Comparison of ENCODE assay signal across 9 cellular contexts in genomic region chr9:89442981-89443817, GRCh38. TPM values are rescaled to one million over a fixed set of nuclear protein-coding genes. Genes with fewer than 3 reads are reported as not detected.
DNase-seq lines count a peak whose midpoint lies in the region; ATAC-seq and TF ChIP-seq lines count a peak whose summit lies in the region.
"Had no signal": no experiment of that assay in that cellular context is flagged by ENCODE, and none has a peak within 500 bp of the region (broad histone marks: within the 10 kb centered on the region; RNA-seq: fewer than 3 reads in every experiment).

No MANE protein-coding gene starts in this region.

- no peak overlapping the region for H3K4me3 Mint-ChIP-seq in GM23338
- H3K4me3 Mint-ChIP-seq in Caco-2 (ENCODE audit: unreplicated experiment) = no peak overlapping the region

- in situ Hi-C loops in IMR-90 (cut with MboI; ENCODE audit: low sequenced_read_pairs) = no loop called here

- H4K20me1 ChIP-seq in BLaER1 (peaks cover 100% of the 10 kb centered on the region), IMR-90 (ENCODE audit: insufficient read depth, low read length) (peaks cover 3% of the 10 kb centered on the region; the same call in 1 of the 2 replicates), GM23338 (replicated peaks; ENCODE audit: insufficient read depth) (peaks cover 3% of the 10 kb centered on the region; the same call in 1 of the 2 replicates)

- H3K79me2 ChIP-seq in GM23338 (replicated peaks; ENCODE audit: insufficient read depth) = peaks cover 66% of the 10 kb centered on the region

- H2AK5ac ChIP-seq in IMR-90 (ENCODE audit: low read depth, low read length) = no peak overlapping the region

- no peak overlapping the region for H3K23ac ChIP-seq in IMR-90 (ENCODE audit: low read depth, low read length)

- H3K27me3 ChIP-seq in BLaER1 (no peaks in the 10 kb centered on the region), IMR-90 (ENCODE audit: control insufficient read depth, insufficient read depth, low read length) (no peaks in the 10 kb centered on the region), esophagus (ENCODE audit: control insufficient read depth in 1 of 2, insufficient read depth in 2 of 2, low read length in 2 of 2) (no peaks in the 10 kb centered on the region), GM23338 (ENCODE audit: insufficient read depth) (no peaks in the 10 kb centered on the region), SJCRH30 (peaks cover 34% of the 10 kb centered on the region), Caco-2 (replicated peaks; ENCODE audit: control insufficient read depth, insufficient read depth, low read length) (no peaks in the 10 kb centered on the region)

- intact Hi-C loops in IMR-90 (cut with micrococcal nuclease) = no loop called here
- intact Hi-C loops in Caco-2 (cut with micrococcal nuclease; ENCODE audit: unreplicated experiment) = no loop called here

- no peaks in the 10 kb centered on the region for H3F3A ChIP-seq in GM23338 (replicated peaks; ENCODE audit: low read depth)

- H3K4ac ChIP-seq in IMR-90 (ENCODE audit: low read depth, low read length) = no peak overlapping the region

- no peak overlapping the region for H2BK15ac ChIP-seq in IMR-90 (ENCODE audit: low read depth, low read length)

- H2BK120ac ChIP-seq in IMR-90 (ENCODE audit: low read depth, low read length) = no peak overlapping the region

- peaks cover 97% of the 10 kb centered on the region for H3K4me1 ChIP-seq in BLaER1
- peaks cover 10% of the 10 kb centered on the region; the same call in 1 of the 2 replicates for H3K4me1 ChIP-seq in IMR-90 (ENCODE audit: control insufficient read depth, insufficient read depth, low read length)
- peaks cover 12 to 35% of the 10 kb centered on the region in 2 donors for H3K4me1 ChIP-seq in esophagus (ENCODE audit: control insufficient read depth in 2 of 2, insufficient read depth in 2 of 2, low read length in 1 of 2)
- H3K4me1 ChIP-seq in GM23338 (ENCODE audit: insufficient read depth) = 0 out of 2 replicates have a peak, but pooled peaks cover 9% of the 10 kb centered on the region
- H3K4me1 ChIP-seq in SJCRH30 = no peaks in the 10 kb centered on the region
- no peaks in the 10 kb centered on the region for H3K4me1 ChIP-seq in Caco-2

- H3K4me3 ChIP-seq in BLaER1 (peak overlapping the region; percentile 2; the same call in 1 of the 2 replicates), IMR-90 (ENCODE audit: insufficient read depth, low read depth, low read length) (no peak overlapping the region), esophagus (ENCODE audit: low read depth in 1 of 2, low read length in 2 of 2) (peak overlapping the region; percentile 42 to 48), GM23338 (no peak overlapping the region), SJCRH30 (no peak overlapping the region), Caco-2 (ENCODE audit: low read depth, low read length) (no peak overlapping the region)

- H3K27ac Mint-ChIP-seq in GM23338 (no peak overlapping the region), Caco-2 (ENCODE audit: unreplicated experiment) (no peak overlapping the region)

- peak overlapping the region; percentile 62 for H2AFZ ChIP-seq in IMR-90 (replicated peaks; ENCODE audit: low read length, poor library complexity)
- no peak overlapping the region for H2AFZ ChIP-seq in GM23338

- ATAC-seq in GM19351 (IDR thresholded peaks at IDR 0.05; ENCODE audit: unreplicated experiment) (peak; percentile 46), IMR-90 (ENCODE audit: low read depth) (peak; percentile 50; the same call in 1 of the 2 replicates), GM23338 (no peak)

- H3K9ac ChIP-seq in BLaER1 = peak overlapping the region; percentile 46
- no peak overlapping the region for H3K9ac ChIP-seq in IMR-90 (ENCODE audit: low read depth, low read length)

- BruUV-seq in IMR-90 (replicated peaks; lab: Mats Ljungman, UMichigan) (no TSS peak), Caco-2 (replicated peaks; lab: Mats Ljungman, UMichigan) (no TSS peak)

- H3K9me1 ChIP-seq in IMR-90 (ENCODE audit: insufficient read depth, low read length) = peaks cover 6% of the 10 kb centered on the region; the same call in 1 of the 2 replicates

- TF ChIP-seq RAD21 in IMR-90 (IDR thresholded peaks at IDR 0.05; ENCODE audit: low read length) = no peak

- H3K4me2 ChIP-seq in BLaER1 (peak overlapping the region; percentile 83), IMR-90 (ENCODE audit: low read depth, low read length) (no peak overlapping the region), GM23338 (no peak overlapping the region)

- H2AK9ac ChIP-seq in IMR-90 (replicated peaks; ENCODE audit: low read depth, low read length, poor library complexity) = no peak overlapping the region

- no peak overlapping the region for H3K56ac ChIP-seq in IMR-90 (ENCODE audit: extremely low read depth, insufficient read depth, low read length)

- H2BK20ac ChIP-seq in IMR-90 (ENCODE audit: low read depth, low read length) = no peak overlapping the region

- H4K91ac ChIP-seq in IMR-90 (ENCODE audit: insufficient read depth, low read depth, low read length) = no peak overlapping the region

- H3K79me1 ChIP-seq in IMR-90 (ENCODE audit: low read depth in 1 of 2, low read length in 2 of 2) = no peaks in the 10 kb centered on the region

- peaks cover 44% of the 10 kb centered on the region for H3K36me3 ChIP-seq in BLaER1
- no peaks in the 10 kb centered on the region for H3K36me3 ChIP-seq in IMR-90 (ENCODE audit: control insufficient read depth, insufficient read depth, low read length)
- H3K36me3 ChIP-seq in esophagus (ENCODE audit: control insufficient read depth in 2 of 2, insufficient read depth in 2 of 2, low read length in 1 of 2) = no peaks in the 10 kb centered on the region
- no peaks in the 10 kb centered on the region; the same call in 1 of the 2 replicates for H3K36me3 ChIP-seq in GM23338 (ENCODE audit: insufficient read depth)
- H3K36me3 ChIP-seq in SJCRH30 = no peaks in the 10 kb centered on the region
- no peaks in the 10 kb centered on the region for H3K36me3 ChIP-seq in Caco-2 (ENCODE audit: control insufficient read depth, insufficient read depth, low read length)

- H3K9me3 ChIP-seq in BLaER1 (no peaks in the 10 kb centered on the region), IMR-90 (ENCODE audit: control insufficient read depth, insufficient read depth, low read length) (no peaks in the 10 kb centered on the region), esophagus (ENCODE audit: control insufficient read depth in 2 of 2, insufficient read depth in 1 of 2, low read depth in 1 of 2, low read length in 1 of 2) (no peaks in the 10 kb centered on the region), SJCRH30 (replicated peaks) (no peaks in the 10 kb centered on the region), Caco-2 (no peaks in the 10 kb centered on the region)

- no peak overlapping the region for H4K8ac ChIP-seq in IMR-90 (ENCODE audit: low read depth in 2 of 2, low read length in 2 of 2)

- no peak overlapping the region for H3K14ac ChIP-seq in IMR-90 (replicated peaks; ENCODE audit: low read depth, low read length)

- no peaks in the 10 kb centered on the region for H3K9me2 ChIP-seq in GM23338 (ENCODE audit: insufficient read depth)

- no peak overlapping the region for H4K5ac ChIP-seq in IMR-90 (ENCODE audit: low read depth, low read length)

- H3K18ac ChIP-seq in IMR-90 (ENCODE audit: low read depth, low read length) = no peak overlapping the region; the same call in 1 of the 2 replicates

- peak; percentile 25 for DNase-seq in IMR-90
- no peak for DNase-seq in GM23338 (ENCODE audit: low spot score)
- no peak for DNase-seq in SJCRH30
- no peak for DNase-seq in Caco-2
- DNase-seq in iPS-NIHi11 (ENCODE audit: low spot score) = no peak
- DNase-seq: GF-D8 had no signal

- peaks cover 8% of the 10 kb centered on the region; the same call in 2 of the 3 replicates for H3K36me3 Mint-ChIP-seq in GM23338 (ENCODE audit: low read depth)
- no peaks in the 10 kb centered on the region for H3K36me3 Mint-ChIP-seq in Caco-2 (ENCODE audit: insufficient read depth, unreplicated experiment)

- TF ChIP-seq CTCF in IMR-90 (conservative IDR thresholded peaks at IDR 0.05; ENCODE audit: low read depth, low read length) (no peak), GM23338 (conservative IDR thresholded peaks at IDR 0.05; ENCODE audit: low read depth in 2 of 2) (no peak), Caco-2 (IDR thresholded peaks at IDR 0.05; ENCODE audit: insufficient read depth in 1 of 2, low read depth in 1 of 2, low read length in 1 of 2, severe bottlenecking in 1 of 2, unreplicated experiment in 1 of 2) (no peak)

- H3K4me1 Mint-ChIP-seq in GM23338 (peaks cover 46% of the 10 kb centered on the region), Caco-2 (ENCODE audit: low read depth, unreplicated experiment) (no peaks in the 10 kb centered on the region)

- H3K27ac ChIP-seq in BLaER1 = peak overlapping the region; percentile 75
- no peak overlapping the region for H3K27ac ChIP-seq in IMR-90 (ENCODE audit: insufficient read depth, low read length)
- peak overlapping the region; percentile 94 to 96 for H3K27ac ChIP-seq in esophagus (ENCODE audit: low read depth in 2 of 2, low read length in 1 of 2)
- H3K27ac ChIP-seq in GM23338 (ENCODE audit: low read depth) = no peak overlapping the region
- no peak overlapping the region for H3K27ac ChIP-seq in SJCRH30

- POLR2A ChIA-PET in IMR-90 (lab: Charles Lee; ENCODE audit: unreplicated experiment) (no interaction called here), Caco-2 (lab: Charles Lee) (no interaction called here)

- H3K27me3 Mint-ChIP-seq in GM23338 (ENCODE audit: insufficient read depth, low read depth, poor library complexity) (peaks cover 6% of the 10 kb centered on the region), Caco-2 (ENCODE audit: insufficient read depth, unreplicated experiment) (no peaks in the 10 kb centered on the region)

- CTCF ChIA-PET in IMR-90 (lab: Yijun Ruan, JAX) (no interaction called here), Caco-2 (lab: Charles Lee) (no interaction called here)

- dilution Hi-C loops in IMR-90 (cut with HindIII; ENCODE audit: low sequenced_read_pairs, unreplicated experiment) = no loop called here

- 100% methylated on average over 4 of the region's 22 CpGs; no CpG with 5 or more reads in 1 of the 2 experiments for WGBS in IMR-90 (ENCODE audit: extremely low coverage in 2 of 2, insufficient read length in 1 of 2), 2 experiments
- 78 to 79% methylated on average over 22 of the region's 22 CpGs for WGBS in esophagus, 2 donors

- no peak for TF ChIP-seq POLR2A in IMR-90 (IDR thresholded peaks at IDR 0.05; ENCODE audit: low read depth, low read length)

- no peak overlapping the region for H2BK5ac ChIP-seq in IMR-90 (ENCODE audit: low read depth, low read length, poor library complexity, severe bottlenecking)

- H3K9me3 Mint-ChIP-seq in GM23338 (no peaks in the 10 kb centered on the region), Caco-2 (ENCODE audit: unreplicated experiment) (no peaks in the 10 kb centered on the region)

RNA-seq across cellular contexts. Expression of gene SEMA4D, which starts 54.7 kb away (rescaled TPM):
- total RNA-seq in IMR-90 (2012; rRNA removed) (0.56 and 0.90 TPM in 2 replicates), Caco-2 (2022) (16.0 and 17.1 TPM in 2 replicates)
- polyA plus RNA-seq in IMR-90 (2012; rRNA removed) (1.1 and 1.5 TPM in 2 replicates), esophagus (10 to 100 TPM; 17.1 to 33.4 TPM), GM23338 (2016; fragmentation: Nextera tagmentation; extraction: Ambion mirVana) (17.1 and 19.3 TPM in 2 replicates)
- 0.82 and 1.2 TPM in 2 replicates for polyA plus RNA-seq in IMR-90 (2012; cell fraction: cytosol; rRNA removed)
- 6.2 and 6.8 TPM in 2 replicates for polyA plus RNA-seq in IMR-90 (2012; cell fraction: nucleus; rRNA removed; ENCODE audit: low replicate concordance)
- 48.0 and 63.0 TPM in 2 replicates for total RNA-seq in GM23338 (2014; rRNA removed; shearing (Covaris generic))
- 0.08 TPM in 1 of 2 replicates, not detected in the other for total RNA-seq in SJCRH30 (2014; rRNA removed; shearing (Covaris generic))

Comparison
In these comparisons a context has a peak if more than half of its experiments do, and no peak if none do; other contexts are left out.
1. H3K27ac ChIP-seq: peak in BLaER1 (single experiment) and esophagus (2 of 2); none in IMR-90 (single experiment), GM23338 (single experiment) and SJCRH30 (single experiment).
2. H3K4me3 ChIP-seq: peak in BLaER1 (single experiment) and esophagus (2 of 2); none in IMR-90 (single experiment), GM23338 (single experiment), SJCRH30 (single experiment) and Caco-2 (single experiment).